8 cellular contexts compared by ENCODE assay signal in genomic region chr12:13941258-13942249, GRCh38. TPM values are rescaled to one million over a fixed set of nuclear protein-coding genes. Genes with fewer than 3 reads are reported as not detected.
DNase-seq lines count a peak whose midpoint lies in the region; ATAC-seq, FAIRE-seq and TF ChIP-seq lines count a peak whose summit lies in the region.

No MANE protein-coding gene starts in this region.

- no peaks in the 10 kb centered on the region for H3K36me3 Mint-ChIP-seq in activated T-helper 1 cell treated with anti-CD3 and anti-CD28 coated beads, Interleukin-12 subunit alpha, Interleukin-12 subunit beta, Interleukin-2, Interleukin-4 antibody, amounts not matched to agents 30 ng/mL and 10 ng/mL and 1 ng/mL, durations not matched to agents 14 hours and 24 hours and 36 hours (ENCODE audit: low read depth)

- no peaks in the 10 kb centered on the region for H3K4me1 ChIP-seq in small intestine (ENCODE audit: control insufficient read depth in 2 of 2, insufficient read depth in 1 of 2, low read depth in 1 of 2, low read length in 1 of 2)

- H3K9me3 Mint-ChIP-seq in activated T-helper 1 cell treated with anti-CD3 and anti-CD28 coated beads, Interleukin-12 subunit alpha, Interleukin-12 subunit beta, Interleukin-2, Interleukin-4 antibody, amounts not matched to agents 30 ng/mL and 10 ng/mL and 1 ng/mL, durations not matched to agents 14 hours and 24 hours and 36 hours, result no peaks in the 10 kb centered on the region

- TF ChIP-seq CTCF in RWPE1 (conservative IDR thresholded peaks at IDR 0.05; ENCODE audit: low read depth), result no peak

- no peaks in the 10 kb centered on the region for H3K9me3 ChIP-seq in small intestine (ENCODE audit: control insufficient read depth, low read depth)

- peaks cover 0 to 5% of the 10 kb centered on the region in 2 donors for H3K27me3 ChIP-seq in small intestine (ENCODE audit: control insufficient read depth in 2 of 2, insufficient read depth in 2 of 2, low read length in 2 of 2)

- POLR2A ChIA-PET in RWPE1 (lab: Yijun Ruan, JAX; ENCODE audit: low non-redundant PET), result no interaction called here

- intact Hi-C loops in activated T-helper 1 cell treated with anti-CD3 and anti-CD28 coated beads, Interleukin-12 subunit alpha, Interleukin-12 subunit beta, Interleukin-2, Interleukin-4 antibody, amounts not matched to agents 30 ng/mL and 10 ng/mL and 1 ng/mL, durations not matched to agents 14 hours and 24 hours and 36 hours (cut with micrococcal nuclease), result no loop called here

- peak; percentile 72 for ATAC-seq in GM19372 (IDR thresholded peaks at IDR 0.05; ENCODE audit: low read depth, unreplicated experiment)
- no peak for ATAC-seq in GM18858 (IDR thresholded peaks at IDR 0.05; ENCODE audit: unreplicated experiment)

- no peaks in the 10 kb centered on the region for H3K4me1 Mint-ChIP-seq in activated T-helper 1 cell treated with anti-CD3 and anti-CD28 coated beads, Interleukin-12 subunit alpha, Interleukin-12 subunit beta, Interleukin-2, Interleukin-4 antibody, amounts not matched to agents 30 ng/mL and 10 ng/mL and 1 ng/mL, durations not matched to agents 14 hours and 24 hours and 36 hours (ENCODE audit: low read depth)

- FAIRE-seq in small intestine (lab: Jason Lieb, UNC), result peak; percentile 26

- in situ Hi-C loops in KBM-7 (cut with MboI; ENCODE audit: low pct_unique_long_range_greater_than_20kb, low sequenced_read_pairs), result no loop called here

- H3K36me3 ChIP-seq in small intestine (ENCODE audit: control insufficient read depth in 2 of 2, insufficient read depth in 2 of 2, low read length in 2 of 2), result no peaks in the 10 kb centered on the region

- 14 to 19% (median 14%) methylated on average over 12 of the region's 12 CpGs for WGBS in small intestine, 3 donors

- peaks cover 5% of the 10 kb centered on the region for H3K27me3 Mint-ChIP-seq in activated T-helper 1 cell treated with anti-CD3 and anti-CD28 coated beads, Interleukin-12 subunit alpha, Interleukin-12 subunit beta, Interleukin-2, Interleukin-4 antibody, amounts not matched to agents 30 ng/mL and 10 ng/mL and 1 ng/mL, durations not matched to agents 14 hours and 24 hours and 36 hours (ENCODE audit: insufficient read depth)

- no peak overlapping the region for H3K27ac Mint-ChIP-seq in activated T-helper 1 cell treated with anti-CD3 and anti-CD28 coated beads, Interleukin-12 subunit alpha, Interleukin-12 subunit beta, Interleukin-2, Interleukin-4 antibody, amounts not matched to agents 30 ng/mL and 10 ng/mL and 1 ng/mL, durations not matched to agents 14 hours and 24 hours and 36 hours

- DNase-seq in EL, result peak; percentile 39
- peak; percentile 42 for DNase-seq in KBM-7
- peak; percentile 58 for DNase-seq in RWPE1 (ENCODE audit: low spot score)
- DNase-seq in germinal center (ENCODE audit: low spot score), result peak; percentile 25
- DNase-seq in small intestine, result peak; percentile 89
- no peak for DNase-seq in activated T-helper 1 cell treated with anti-CD3 and anti-CD28 coated beads, Interleukin-12 subunit alpha, Interleukin-12 subunit beta, Interleukin-2, Interleukin-4 antibody, amounts not matched to agents 30 ng/mL and 10 ng/mL and 1 ng/mL, durations not matched to agents 14 hours and 24 hours and 36 hours (ENCODE audit: low spot score)

- H3K27ac ChIP-seq in RWPE1 (no peak overlapping the region), small intestine (ENCODE audit: low read depth in 1 of 2, low read length in 1 of 2) (no peak overlapping the region)

- CTCF ChIA-PET in RWPE1 (lab: Yijun Ruan, JAX), result interaction anchor here (0.5 to 1.3 kb wide), 8 partner anchors 9 to 723 kb away, joined by 3 to 5 read pairs (median 4); no protein-coding TSS in a partner anchor

- no peak overlapping the region for H3K4me3 ChIP-seq in small intestine (ENCODE audit: low read depth in 1 of 2, low read length in 2 of 2)

- no peak overlapping the region for H3K4me3 Mint-ChIP-seq in activated T-helper 1 cell treated with anti-CD3 and anti-CD28 coated beads, Interleukin-12 subunit alpha, Interleukin-12 subunit beta, Interleukin-2, Interleukin-4 antibody, amounts not matched to agents 30 ng/mL and 10 ng/mL and 1 ng/mL, durations not matched to agents 14 hours and 24 hours and 36 hours

RNA-seq across cellular contexts. Expression of gene GRIN2B, which starts 39.8 kb away (rescaled TPM):
- polyA plus RNA-seq in small intestine, result under 1 TPM in 2 of 3 donors, not detected in 1; under 0.01 to 0.06 TPM
- not detected in 2 replicates for total RNA-seq in activated T-helper 1 cell treated with anti-CD3 and anti-CD28 coated beads, Interleukin-12 subunit alpha, Interleukin-12 subunit beta, Interleukin-2, Interleukin-4 antibody, amounts not matched to agents 30 ng/mL and 10 ng/mL and 1 ng/mL, durations not matched to agents 14 hours and 24 hours and 36 hours
